16 cellular contexts compared by ENCODE assay signal in the genomic region with DNA sequence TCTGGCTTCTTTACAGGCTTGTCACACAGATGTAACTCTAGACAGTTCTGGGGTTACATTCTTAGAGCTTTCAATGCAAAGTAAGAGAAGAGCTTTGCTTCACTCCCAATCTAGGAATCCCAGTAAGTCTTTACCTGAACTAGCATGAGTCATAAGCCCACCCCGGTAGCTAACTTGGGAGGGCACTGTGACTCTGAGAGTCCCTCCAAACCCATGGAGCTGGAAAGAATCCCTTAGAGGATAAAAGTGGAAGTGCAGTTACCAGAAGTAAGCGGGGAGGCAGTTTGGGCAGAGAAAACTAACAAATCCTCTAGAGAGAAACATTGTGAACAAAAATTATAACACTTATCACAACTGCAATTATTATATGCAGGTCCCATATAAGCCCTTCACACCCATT.
DNase-seq lines count a peak whose midpoint lies in the region; ATAC-seq and TF ChIP-seq lines count a peak whose summit lies in the region.
"Had no signal": no experiment of that assay in that cellular context is flagged by ENCODE, and none has a peak within 500 bp of the region (broad histone marks: within the 10 kb centered on the region; RNA-seq: fewer than 3 reads in every experiment).

No MANE protein-coding gene starts in this region.

- H3K27me3 ChIP-seq in GM23248 (replicated peaks; ENCODE audit: insufficient read depth) (no peaks in the 10 kb centered on the region), SJCRH30 (no peaks in the 10 kb centered on the region), foreskin keratinocyte (no peaks in the 10 kb centered on the region), osteoblast (ENCODE audit: insufficient read depth, low read length) (peaks cover 3% of the 10 kb centered on the region)
- H3K27me3 ChIP-seq: BE2C, vagina had no signal

- peak; percentile 4 for TF ChIP-seq CTCF in foreskin keratinocyte (conservative IDR thresholded peaks at IDR 0.05)
- peak; percentile 11 for TF ChIP-seq CTCF in osteoblast (IDR thresholded peaks at IDR 0.05; ENCODE audit: extremely low read depth, low read depth, low read length)

- peak; percentile 4 for DNase-seq in GM23248
- DNase-seq in SJCRH30: peak; percentile 18 to 32
- DNase-seq in foreskin keratinocyte: no peak
- no peak for DNase-seq in osteoblast (ENCODE audit: insufficient read length, low spot score, missing footprints)
- no peak for DNase-seq in dermis blood vessel endothelial cell
- DNase-seq in ACHN: no peak
- no peak for DNase-seq in NCI-H1092 (lab: John Stamatoyannopoulos, UW)
- DNase-seq: activated CD4-positive, CD25-positive, alpha-beta regulatory T cell; BE2C; KBM-7; mesenchymal stem cell; NCI-H524; SIG-M5 had no signal

- peaks cover 7% of the 10 kb centered on the region for H3K4me1 ChIP-seq in GM23248 (ENCODE audit: insufficient read depth)
- H3K4me1 ChIP-seq in SJCRH30: peaks cover 15% of the 10 kb centered on the region
- H3K4me1 ChIP-seq in foreskin keratinocyte: peaks cover 3% of the 10 kb centered on the region
- peaks cover 3% of the 10 kb centered on the region for H3K4me1 ChIP-seq in osteoblast (ENCODE audit: insufficient read depth, low read length)
- H3K4me1 ChIP-seq: BE2C, vagina had no signal

- H4K20me1 ChIP-seq in GM23248 (ENCODE audit: insufficient read depth): no peaks in the 10 kb centered on the region
- no peaks in the 10 kb centered on the region for H4K20me1 ChIP-seq in osteoblast (ENCODE audit: insufficient read depth, low read length)

- in situ Hi-C loops in GM23248 (cut with MboI): no loop called here
- in situ Hi-C loops in ACHN (cut with HindIII; ENCODE audit: low pct_ligation_motif_present, low pct_unique_long_range_greater_than_20kb, low sequenced_read_pairs): no loop called here

- no peaks in the 10 kb centered on the region for H3K79me2 ChIP-seq in GM23248 (ENCODE audit: insufficient read depth)
- H3K79me2 ChIP-seq in osteoblast (ENCODE audit: insufficient read depth, low read length): no peaks in the 10 kb centered on the region

- no peaks in the 10 kb centered on the region for H3F3A ChIP-seq in GM23248 (ENCODE audit: insufficient read depth)

- no peaks in the 10 kb centered on the region for H3K36me3 ChIP-seq in GM23248 (ENCODE audit: low read depth)
- H3K36me3 ChIP-seq in SJCRH30: no peaks in the 10 kb centered on the region
- no peaks in the 10 kb centered on the region for H3K36me3 ChIP-seq in osteoblast (ENCODE audit: insufficient read depth, low read length)
- H3K36me3 ChIP-seq: BE2C, vagina had no signal

- 49 to 52% methylated on average over 2 of the region's 2 CpGs for WGBS in GM23248 (ENCODE audit: low coverage in 1 of 2, low lambda C conversion rate in 2 of 2, missing lambda C conversion rate in 2 of 2), 2 experiments

- no peak overlapping the region for H3K4me2 ChIP-seq in GM23248 (ENCODE audit: unreplicated experiment)
- no peak overlapping the region for H3K4me2 ChIP-seq in osteoblast (ENCODE audit: insufficient read depth, low read length)

- H3K9me2 ChIP-seq in GM23248 (ENCODE audit: insufficient read depth): no peaks in the 10 kb centered on the region

- no peak overlapping the region for H2AFZ ChIP-seq in GM23248
- H2AFZ ChIP-seq in osteoblast (ENCODE audit: low read length): no peak overlapping the region

- H3K9ac ChIP-seq in GM23248: no peak overlapping the region

- H3K9me3 ChIP-seq in GM23248 (ENCODE audit: low read depth): no peaks in the 10 kb centered on the region
- no peaks in the 10 kb centered on the region for H3K9me3 ChIP-seq in SJCRH30 (replicated peaks)
- no peaks in the 10 kb centered on the region for H3K9me3 ChIP-seq in osteoblast (ENCODE audit: low read depth, low read length)
- H3K9me3 ChIP-seq: BE2C, vagina had no signal

- peak; percentile 36 for ATAC-seq in foreskin keratinocyte
- ATAC-seq: esophagus mucosa had no signal

- H3K27ac ChIP-seq in GM23248: no peak overlapping the region
- H3K27ac ChIP-seq in SJCRH30: no peak overlapping the region
- H3K27ac ChIP-seq in foreskin keratinocyte: no peak overlapping the region
- no peak overlapping the region for H3K27ac ChIP-seq in osteoblast (ENCODE audit: low read depth, low read length)
- H3K27ac ChIP-seq: HL-60, vagina had no signal

- H3K4me3 ChIP-seq in GM23248 (no peak overlapping the region), SJCRH30 (no peak overlapping the region), osteoblast (ENCODE audit: insufficient read depth, low read length) (no peak overlapping the region)
- H3K4me3 ChIP-seq: vagina had no signal

Comparison
In these comparisons a context has a peak if more than half of its experiments do, and no peak if none do; other contexts are left out.
1. DNase-seq: peak in GM23248 (single experiment) and SJCRH30 (2 of 2); none in foreskin keratinocyte (0 of 2), osteoblast (single experiment), dermis blood vessel endothelial cell (single experiment), ACHN (single experiment) and NCI-H1092 (single experiment).